In the genomic region with DNA sequence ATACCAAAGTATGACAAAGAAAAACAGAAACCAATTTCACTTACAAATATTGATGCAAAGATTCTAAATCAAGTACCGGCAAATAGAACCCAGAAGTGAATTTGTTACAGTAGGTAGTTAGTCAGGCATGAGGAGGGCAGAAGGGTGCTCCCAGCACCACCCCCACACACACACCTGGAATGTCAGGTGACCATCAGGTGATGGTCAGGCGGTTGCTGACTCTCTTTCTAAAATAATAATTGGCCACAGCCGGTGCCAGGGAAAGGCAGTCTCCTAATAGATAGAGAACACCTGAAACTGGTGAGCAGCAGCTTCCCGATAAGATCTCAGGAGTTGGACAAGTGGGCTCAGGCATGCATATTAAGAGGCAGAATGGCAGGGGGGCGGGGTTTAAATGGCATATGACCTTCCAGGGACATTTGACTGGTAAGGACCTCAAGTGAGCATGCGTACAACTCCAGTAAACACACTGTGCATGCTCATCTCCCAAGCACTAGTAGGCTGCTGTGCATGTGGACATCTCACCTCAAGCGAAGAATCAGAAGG, we compare ENCODE assay signal across 29 cellular contexts.
"Had no signal": no experiment of that assay in that cellular context is flagged by ENCODE, and none has a peak within 500 bp of the region (broad histone marks: within the 10 kb centered on the region; RNA-seq: fewer than 3 reads in every experiment).

No MANE protein-coding gene starts in this region.

- FAIRE-seq: endometrium, keratinocyte, urothelium cell line had no signal

- H3K36me3 ChIP-seq: adrenal gland, colonic mucosa, esophagus squamous epithelium, ovary, suprapubic skin, tibial nerve had no signal

- H3K4me3 ChIP-seq: adrenal gland, body of pancreas, colonic mucosa, esophagus squamous epithelium, ovary, psoas muscle, suprapubic skin, tibial nerve had no signal

- H3K9me3 ChIP-seq: adrenal gland, body of pancreas, colonic mucosa, esophagus squamous epithelium, ovary, psoas muscle, suprapubic skin, tibial nerve had no signal

- H3K9me3 Mint-ChIP-seq: T-cell; T-helper 2 cell treated with Interferon-gamma antibody and Interleukin-4, amounts not matched to agents 5 μg/mL and 100 μg/mL, for 36 hours had no signal

- H3K27me3 Mint-ChIP-seq: T-cell had no signal

- ATAC-seq: activated CD4-positive, CD25-positive, alpha-beta regulatory T cell treated with anti-CD3 and anti-CD28 coated beads, Interleukin-2, amount 50 U/mL, for 24 hours; body of pancreas; left lobe of liver; psoas muscle; T-cell had no signal

- H3K36me3 Mint-ChIP-seq: T-cell had no signal

- H3K27ac ChIP-seq: adrenal gland, body of pancreas, colonic mucosa, epithelial cell of prostate, esophagus squamous epithelium, psoas muscle, suprapubic skin, tibial nerve, VCaP had no signal

- DNase-seq: activated CD4-positive, alpha-beta T cell treated with anti-CD3 and anti-CD28 coated beads for 48 hours; activated CD4-positive, alpha-beta T cell treated with anti-CD3 and anti-CD28 coated beads, Interleukin-2, amount 50 U/mL, for 48 hours; activated CD8-positive, alpha-beta memory T cell treated with anti-CD3 and anti-CD28 coated beads for 24 hours; activated effector memory CD4-positive, alpha-beta T cell treated with Interleukin-2 at 50 U/mL for 16 hours; activated naive CD4-positive, alpha-beta T cell treated with anti-CD3 and anti-CD28 coated beads for 36 hours; activated naive CD8-positive, alpha-beta T cell treated with anti-CD3 and anti-CD28 coated beads for 36 hours; adrenal gland; aorta; body of pancreas; cerebellar nuclear complex; colonic mucosa; effector CD8-positive, alpha-beta T cell; esophagus squamous epithelium; ovary; psoas muscle; right cardiac atrium; stimulated activated naive CD4-positive, alpha-beta T cell; T-cell had no signal

- H3K4me3 Mint-ChIP-seq: activated naive CD4-positive, alpha-beta T cell treated with anti-CD3 and anti-CD28 coated beads for 36 hours; activated naive CD8-positive, alpha-beta T cell treated with anti-CD3 and anti-CD28 coated beads for 36 hours; nephron; T-cell; T-helper 2 cell treated with Interferon-gamma antibody and Interleukin-4, amounts not matched to agents 5 μg/mL and 100 μg/mL, for 36 hours had no signal

- H3K27me3 ChIP-seq: adrenal gland, body of pancreas, colonic mucosa, esophagus squamous epithelium, ovary, suprapubic skin, tibial nerve had no signal

- H3K27ac Mint-ChIP-seq: activated naive CD4-positive, alpha-beta T cell treated with anti-CD3 and anti-CD28 coated beads for 36 hours; activated naive CD8-positive, alpha-beta T cell treated with anti-CD3 and anti-CD28 coated beads for 36 hours; T-cell; T-helper 2 cell treated with Interferon-gamma antibody and Interleukin-4, amounts not matched to agents 5 μg/mL and 100 μg/mL, for 36 hours had no signal

- H3K4me1 ChIP-seq: body of pancreas, colonic mucosa, esophagus squamous epithelium, psoas muscle, suprapubic skin, tibial nerve had no signal
